Comparison of ENCODE assay signal across 1 cellular context in genomic region chr1:167630568-167631385, GRCh38.
TF ChIP-seq lines count a peak whose summit lies in the region.

No MANE protein-coding gene starts in this region.

TF ChIP-seq in K562, 482 proteins besides CTCF, POLR2A, EP300 and RAD21 (continued from another document and continues in another):
- TF ChIP-seq TRIM25 (IDR thresholded peaks at IDR 0.05; ENCODE audit: borderline replicate concordance) (0 out of 2 replicates have a peak, but pooled peaks have one; percentile 67), THRB (CRISPR knock-in tag; conservative IDR thresholded peaks at IDR 0.05) (no peak), ZFP91 (CRISPR knock-in tag; IDR thresholded peaks at IDR 0.05) (no peak), ZNF830 (CRISPR knock-in tag; IDR thresholded peaks at IDR 0.05) (no peak), NUFIP1 (IDR thresholded peaks at IDR 0.05; ENCODE audit: partially characterized antibody) (no peak), CUX1 (CRISPR knock-in tag; IDR thresholded peaks at IDR 0.05) (peak; percentile 80; the same call in 1 of the 2 replicates), CHD1 (IDR thresholded peaks at IDR 0.05; ENCODE audit: low read length) (peak; percentile 55), MXI1 (IDR thresholded peaks at IDR 0.05; ENCODE audit: low read depth, low read length) (no peak), ZNF512 (tag; IDR thresholded peaks at IDR 0.05) (peak; percentile 71), ARHGAP35 (IDR thresholded peaks at IDR 0.05; ENCODE audit: partially characterized antibody) (no peak), ELF4 (CRISPR knock-in tag; IDR thresholded peaks at IDR 0.05) (no peak), ZNF232 (CRISPR knock-in tag; IDR thresholded peaks at IDR 0.05) (no peak), WHSC1 (IDR thresholded peaks at IDR 0.05; ENCODE audit: low read length) (peak; percentile 18), FOSL1 (tag; conservative IDR thresholded peaks at IDR 0.05) (0 out of 2 replicates have a peak, but pooled peaks have one; percentile 8), C11orf30 (IDR thresholded peaks at IDR 0.05; ENCODE audit: low read depth) (0 out of 2 replicates have a peak, but pooled peaks have one; percentile 41), GMEB1 (CRISPR knock-in tag; IDR thresholded peaks at IDR 0.05) (no peak), MEIS2 (IDR thresholded peaks at IDR 0.05; ENCODE audit: partially characterized antibody) (no peak), ZNF3 (CRISPR knock-in tag; IDR thresholded peaks at IDR 0.05) (no peak), ZNF407 (IDR thresholded peaks at IDR 0.05; ENCODE audit: low read depth) (no peak), KHSRP (IDR thresholded peaks at IDR 0.05) (no peak), EZH2 (IDR thresholded peaks at IDR 0.05; ENCODE audit: borderline replicate concordance, low read depth, low read length) (no peak), MITF (IDR thresholded peaks at IDR 0.05) (no peak), ZNF77 (CRISPR knock-in tag; IDR thresholded peaks at IDR 0.05) (no peak), ZNF75A (CRISPR knock-in tag; IDR thresholded peaks at IDR 0.05) (no peak), MED1 (CRISPR knock-in tag; IDR thresholded peaks at IDR 0.05; ENCODE audit: borderline replicate concordance) (no peak)
